22 cellular contexts compared by ENCODE assay signal in genomic region chr1:33377750-33378149, GRCh38. TPM values are rescaled to one million over a fixed set of nuclear protein-coding genes. Genes with fewer than 3 reads are reported as not detected.
DNase-seq lines count a peak whose midpoint lies in the region; ATAC-seq, FAIRE-seq and TF ChIP-seq lines count a peak whose summit lies in the region.
"Had no signal": no experiment of that assay in that cellular context is flagged by ENCODE, and none has a peak within 500 bp of the region (broad histone marks: within the 10 kb centered on the region; RNA-seq: fewer than 3 reads in every experiment).

No MANE protein-coding gene starts in this region.

- H3K4me3 Mint-ChIP-seq in astrocyte (ENCODE audit: unreplicated experiment) (no peak overlapping the region), mesothelial cell of epicardium (no peak overlapping the region)
- H3K4me3 Mint-ChIP-seq: CD8-positive, alpha-beta T cell; dendritic cell treated with granulocyte-macrophage colony-stimulating factor and Interleukin-4, amounts not matched to agents 40 ng/mL and 50 ng/mL, for 4 days; GM23338; naive B cell had no signal

- peaks cover 10% of the 10 kb centered on the region for H3K36me3 Mint-ChIP-seq in astrocyte (ENCODE audit: low read depth, unreplicated experiment)
- peaks cover 4% of the 10 kb centered on the region for H3K36me3 Mint-ChIP-seq in mesothelial cell of epicardium
- H3K36me3 Mint-ChIP-seq: CD8-positive, alpha-beta T cell; naive B cell had no signal

- H3K27me3 Mint-ChIP-seq in astrocyte (ENCODE audit: low read depth, unreplicated experiment) (no peaks in the 10 kb centered on the region), mesothelial cell of epicardium (ENCODE audit: low read depth) (no peaks in the 10 kb centered on the region)

- H3K9me3 ChIP-seq in astrocyte (ENCODE audit: insufficient read depth, low read depth, low read length): no peaks in the 10 kb centered on the region
- H3K9me3 ChIP-seq: MG63 had no signal

- no peaks in the 10 kb centered on the region for H4K20me1 ChIP-seq in astrocyte (ENCODE audit: insufficient read depth, low read length)

- DNase-seq in NCI-H1417 (lab: John Stamatoyannopoulos, UW): peak; percentile 35 to 77 (median 63)
- DNase-seq in NCI-H1417 treated with DMSO at 0.1 percent for 48 hours (lab: John Stamatoyannopoulos, UW): no peak
- DNase-seq in NCI-H146 (lab: John Stamatoyannopoulos, UW): peak; percentile 6
- DNase-seq in astrocyte (ENCODE audit: low read depth): peak; percentile 25
- no peak for DNase-seq in mesothelial cell of epicardium (ENCODE audit: low spot score in 2 of 2, unreplicated experiment in 2 of 2)
- no peak for DNase-seq in HuH-7.5 (ENCODE audit: low spot score)
- DNase-seq: 8988T; activated naive CD4-positive, alpha-beta T cell; activated T-cell treated with anti-CD3 and anti-CD28 coated beads, Interleukin-2, amount 50 U/mL, for 1 hour; CD8-positive, alpha-beta T cell; left cardiac atrium; MG63; naive B cell; NCI-H226; SIG-M5 had no signal

- H3K27ac ChIP-seq in astrocyte (ENCODE audit: low read depth, low read length): no peak overlapping the region

- no peaks in the 10 kb centered on the region for H3K9me3 Mint-ChIP-seq in astrocyte (ENCODE audit: unreplicated experiment)
- H3K9me3 Mint-ChIP-seq in mesothelial cell of epicardium: no peaks in the 10 kb centered on the region
- H3K9me3 Mint-ChIP-seq: CD8-positive, alpha-beta T cell; dendritic cell treated with granulocyte-macrophage colony-stimulating factor and Interleukin-4, amounts not matched to agents 40 ng/mL and 50 ng/mL, for 4 days; GM23338; naive B cell had no signal

- no peaks in the 10 kb centered on the region for H3K79me2 ChIP-seq in astrocyte (ENCODE audit: insufficient read depth, low read length)

- no peak overlapping the region for H2AFZ ChIP-seq in astrocyte (ENCODE audit: low read depth, low read length)
- H2AFZ ChIP-seq: GM23338 had no signal

- H3K4me3 ChIP-seq in astrocyte (ENCODE audit: insufficient read depth, low read depth, low read length): no peak overlapping the region
- H3K4me3 ChIP-seq: GM23338, MG63 had no signal

- TF ChIP-seq CTCF in astrocyte (IDR thresholded peaks at IDR 0.05; ENCODE audit: insufficient read depth, low read depth, low read length) (no peak), mesothelial cell of epicardium (IDR thresholded peaks at IDR 0.05; ENCODE audit: unreplicated experiment) (no peak)

- H3K4me1 ChIP-seq in astrocyte (ENCODE audit: insufficient read depth, low read length): peaks cover 4% of the 10 kb centered on the region

- no peak overlapping the region for H3K4me2 ChIP-seq in astrocyte (ENCODE audit: low read length)
- H3K4me2 ChIP-seq: GM23338 had no signal

- FAIRE-seq in astrocyte (lab: Jason Lieb, UNC): no peak
- FAIRE-seq: TTC549 had no signal

- no peaks in the 10 kb centered on the region for H3K27me3 ChIP-seq in astrocyte (ENCODE audit: insufficient read depth, low read length)
- H3K27me3 ChIP-seq: MG63 had no signal

- ATAC-seq in GM18520 (IDR thresholded peaks at IDR 0.05; ENCODE audit: unreplicated experiment) (no peak), HG03565 (IDR thresholded peaks at IDR 0.05; ENCODE audit: unreplicated experiment) (no peak)
- ATAC-seq: CD8-positive, alpha-beta T cell; GM23338 had no signal

- H3K4me1 Mint-ChIP-seq in astrocyte (ENCODE audit: low read depth, unreplicated experiment) (peaks cover 59% of the 10 kb centered on the region), mesothelial cell of epicardium (peaks cover 45% of the 10 kb centered on the region)

- H3K36me3 ChIP-seq in astrocyte (ENCODE audit: insufficient read depth, low read length): peaks cover 3% of the 10 kb centered on the region
- H3K36me3 ChIP-seq: MG63 had no signal

- no peak overlapping the region for H3K9ac ChIP-seq in astrocyte (ENCODE audit: low read length)

- H3K27ac Mint-ChIP-seq in astrocyte (ENCODE audit: unreplicated experiment) (peak overlapping the region; percentile 60), mesothelial cell of epicardium (peak overlapping the region; percentile 82)
- H3K27ac Mint-ChIP-seq: CD8-positive, alpha-beta T cell; dendritic cell treated with granulocyte-macrophage colony-stimulating factor and Interleukin-4, amounts not matched to agents 40 ng/mL and 50 ng/mL, for 4 days; GM23338; naive B cell had no signal

RNA-seq across cellular contexts. Expression of gene PHC2, which starts 53.1 kb away (rescaled TPM):
- total RNA-seq in astrocyte (112 and 113 TPM in 2 replicates), mesothelial cell of epicardium (99.5 to 104 TPM (median 99.7 TPM) in 3 replicates)

RNA-seq across cellular contexts. Expression of gene A3GALT2, which starts 56.9 kb away (rescaled TPM):
- total RNA-seq in astrocyte (not detected in 2 replicates), mesothelial cell of epicardium (0.51 to 0.58 TPM (median 0.52 TPM) in 3 replicates)
- total RNA-seq: CD8-positive, alpha-beta T cell; GM23338; mesenteric fat pad; omental fat pad had no signal

Comparison
In these comparisons a context has a peak if more than half of its experiments do, and no peak if none do; other contexts are left out.
1. DNase-seq: peak in NCI-H1417 (3 of 3), NCI-H146 (single experiment) and astrocyte (single experiment); none in NCI-H1417 treated with DMSO at 0.1 percent for 48 hours (single experiment), mesothelial cell of epicardium (0 of 2) and HuH-7.5 (single experiment).